Comparison of ENCODE assay signal across 19 cellular contexts in the genomic region with DNA sequence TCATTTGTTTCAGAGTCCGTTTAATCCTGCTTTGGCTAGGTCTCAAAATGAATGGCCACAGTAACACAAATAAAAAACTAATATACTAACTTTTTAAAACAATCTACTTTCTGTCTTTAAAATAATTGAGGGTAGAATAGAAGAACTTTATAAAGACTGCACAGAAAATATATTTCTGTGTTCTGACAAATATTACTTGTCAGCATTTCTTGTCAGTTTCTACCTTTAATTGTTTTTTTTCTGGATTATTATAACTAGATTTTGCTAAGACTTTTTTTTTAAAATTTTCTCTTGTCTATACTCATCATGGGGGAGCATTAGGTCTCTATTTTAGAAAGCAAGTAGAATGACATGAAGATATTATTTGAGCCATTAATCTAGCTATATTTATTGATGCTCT.
"Had no signal": no experiment of that assay in that cellular context is flagged by ENCODE, and none has a peak within 500 bp of the region (broad histone marks: within the 10 kb centered on the region; RNA-seq: fewer than 3 reads in every experiment).

No MANE protein-coding gene starts in this region.

- ATAC-seq: heart right ventricle; left lobe of liver; natural killer cell treated with Interleukin-12 subunit alpha and Interleukin-12 subunit beta and Interleukin-15 and Interleukin-18, amount 100 ng/mL, for 72 hours; right cardiac atrium; stimulated activated effector memory CD8-positive, alpha-beta T cell treated with anti-CD3 and anti-CD28 coated beads, Interleukin-12 subunit alpha, Interleukin-12 subunit beta, amount 100 ng/mL, for 72 hours; stimulated activated naive CD8-positive, alpha-beta T cell treated with anti-CD3 and anti-CD28 coated beads, Interleukin-15, Interleukin-2, amounts not matched to agents 100 U/mL and 50 U/mL, for 24 hours had no signal

- H3K4me2 ChIP-seq: neural progenitor cell had no signal

- H3K4me3 ChIP-seq: colonic mucosa, heart right ventricle, neural progenitor cell, ovary, suprapubic skin, thyroid gland had no signal

- H2AFZ ChIP-seq: neural progenitor cell had no signal

- H3K36me3 ChIP-seq: ovary had no signal

- H3K9ac ChIP-seq: neural progenitor cell had no signal

- DNase-seq: colonic mucosa; dermis blood vessel endothelial cell; endodermal cell; heart right ventricle; islet precursor cell; midbrain; nucleus accumbens; ovary; right cardiac atrium; stimulated activated CD4-positive, alpha-beta T cell treated with anti-CD3 and anti-CD28 coated beads, Interleukin-4, amount 100 ng/mL, for 1 hour; stimulated activated CD8-positive, alpha-beta memory T cell treated with anti-CD3 and anti-CD28 coated beads, Interleukin-4, amount 100 ng/mL, for 48 hours; stimulated activated naive CD8-positive, alpha-beta T cell treated with anti-CD3 and anti-CD28 coated beads, Interleukin-15, Interleukin-2, amounts not matched to agents 100 U/mL and 50 U/mL, for 24 hours; thyroid gland had no signal

- H3K9me3 ChIP-seq: colonic mucosa, heart right ventricle, ovary, suprapubic skin, thyroid gland had no signal

- H3K27ac ChIP-seq: colonic mucosa, heart right ventricle, neural progenitor cell, ovary, suprapubic skin, thyroid gland had no signal

- FAIRE-seq: urothelium cell line had no signal

- H3K27me3 ChIP-seq: colonic mucosa, heart right ventricle, neural progenitor cell, ovary, suprapubic skin, thyroid gland had no signal

- H3K4me1 ChIP-seq: colonic mucosa, heart right ventricle, neural progenitor cell had no signal
